In genomic region chrX:1440506-1440905, GRCh38 we compare ENCODE assay signal across 16 cellular contexts.
"Had no signal": no experiment of that assay in that cellular context is flagged by ENCODE, and none has a peak within 500 bp of the region (broad histone marks: within the 10 kb centered on the region; RNA-seq: fewer than 3 reads in every experiment).

No MANE protein-coding gene starts in this region.

- H3K27ac ChIP-seq: ascending aorta, breast epithelium, gastroesophageal sphincter, testis had no signal

- ATAC-seq: activated CD4-positive, alpha-beta T cell treated with anti-CD3 and anti-CD28 coated beads for 36 hours; activated CD8-positive, alpha-beta T cell treated with anti-CD3 and anti-CD28 coated beads for 36 hours; gastroesophageal sphincter; natural killer cell treated with Interleukin-12 subunit alpha and Interleukin-12 subunit beta and Interleukin-15 and Interleukin-18, amount 100 ng/mL, for 72 hours; stimulated activated naive CD8-positive, alpha-beta T cell treated with anti-CD3 and anti-CD28 coated beads, Interleukin-15, amount 100 ng/mL, for 72 hours had no signal

- H3K9ac ChIP-seq: SK-N-SH had no signal

- H3K27me3 ChIP-seq: ascending aorta, breast epithelium, gastroesophageal sphincter, testis had no signal

- H3K36me3 ChIP-seq: breast epithelium had no signal

- H3K4me3 Mint-ChIP-seq: activated CD4-positive, alpha-beta T cell treated with anti-CD3 and anti-CD28 coated beads for 36 hours; activated CD8-positive, alpha-beta T cell treated with anti-CD3 and anti-CD28 coated beads for 36 hours; endodermal cell; natural killer cell treated with Interleukin-12 subunit alpha and Interleukin-12 subunit beta and Interleukin-15 and Interleukin-18, amount 100 ng/mL, for 72 hours; stimulated activated naive CD8-positive, alpha-beta T cell treated with anti-CD3 and anti-CD28 coated beads, Interleukin-15, amount 100 ng/mL, for 72 hours had no signal

- FAIRE-seq: keratinocyte had no signal

- DNase-seq: activated CD4-positive, alpha-beta T cell treated with anti-CD3 and anti-CD28 coated beads for 36 hours; activated CD8-positive, alpha-beta T cell treated with anti-CD3 and anti-CD28 coated beads for 36 hours; mesendoderm; SHP77; SK-N-SH; T-helper 1 cell; T1000 had no signal

- H3K9me3 ChIP-seq: ascending aorta, breast epithelium, gastroesophageal sphincter, SK-N-SH, testis had no signal

- H3K4me3 ChIP-seq: ascending aorta, breast epithelium, gastroesophageal sphincter, smooth muscle cell, testis had no signal

- H3K27ac Mint-ChIP-seq: activated CD4-positive, alpha-beta T cell treated with anti-CD3 and anti-CD28 coated beads for 36 hours; activated CD8-positive, alpha-beta T cell treated with anti-CD3 and anti-CD28 coated beads for 36 hours; endodermal cell; natural killer cell treated with Interleukin-12 subunit alpha and Interleukin-12 subunit beta and Interleukin-15 and Interleukin-18, amount 100 ng/mL, for 72 hours; stimulated activated naive CD8-positive, alpha-beta T cell treated with anti-CD3 and anti-CD28 coated beads, Interleukin-15, amount 100 ng/mL, for 72 hours had no signal

- H3K27me3 Mint-ChIP-seq: activated CD4-positive, alpha-beta T cell treated with anti-CD3 and anti-CD28 coated beads for 36 hours; activated CD8-positive, alpha-beta T cell treated with anti-CD3 and anti-CD28 coated beads for 36 hours; natural killer cell treated with Interleukin-12 subunit alpha and Interleukin-12 subunit beta and Interleukin-15 and Interleukin-18, amount 100 ng/mL, for 72 hours; stimulated activated naive CD8-positive, alpha-beta T cell treated with anti-CD3 and anti-CD28 coated beads, Interleukin-15, amount 100 ng/mL, for 72 hours had no signal

- H3K4me2 ChIP-seq: SK-N-SH, smooth muscle cell had no signal

- H3K4me1 Mint-ChIP-seq: activated CD4-positive, alpha-beta T cell treated with anti-CD3 and anti-CD28 coated beads for 36 hours; endodermal cell; stimulated activated naive CD8-positive, alpha-beta T cell treated with anti-CD3 and anti-CD28 coated beads, Interleukin-15, amount 100 ng/mL, for 72 hours had no signal

- H3K4me1 ChIP-seq: ascending aorta, breast epithelium, gastroesophageal sphincter, testis had no signal
